ENCODE assay signal across 1 cellular context in genomic region chr1:44616284-44616990, GRCh38.
TF ChIP-seq lines count a peak whose summit lies in the region.

No MANE protein-coding gene starts in this region.

TF ChIP-seq in SK-N-SH treated with all-trans-retinoic acid at 6 μM for 48 hours, 23 proteins besides CTCF, POLR2A, EP300 and RAD21 (continued from another document):
- no peak for TF ChIP-seq CSRNP3 (CRISPR knock-in tag; IDR thresholded peaks at IDR 0.05)
- TF ChIP-seq RARB (CRISPR knock-in tag; IDR thresholded peaks at IDR 0.05) = no peak
- no peak for TF ChIP-seq PPARA (CRISPR knock-in tag; IDR thresholded peaks at IDR 0.05; ENCODE audit: borderline replicate concordance)
- no peak for TF ChIP-seq OSR1 (CRISPR knock-in tag; IDR thresholded peaks at IDR 0.05)
- TF ChIP-seq SNAI2 (CRISPR knock-in tag; IDR thresholded peaks at IDR 0.05) = no peak
- TF ChIP-seq ZNF70 (CRISPR knock-in tag; IDR thresholded peaks at IDR 0.05) = no peak
- TF ChIP-seq ZFP30 (CRISPR knock-in tag; IDR thresholded peaks at IDR 0.05) = no peak
